ENCODE assay signal across 1 cellular context in the genomic region with DNA sequence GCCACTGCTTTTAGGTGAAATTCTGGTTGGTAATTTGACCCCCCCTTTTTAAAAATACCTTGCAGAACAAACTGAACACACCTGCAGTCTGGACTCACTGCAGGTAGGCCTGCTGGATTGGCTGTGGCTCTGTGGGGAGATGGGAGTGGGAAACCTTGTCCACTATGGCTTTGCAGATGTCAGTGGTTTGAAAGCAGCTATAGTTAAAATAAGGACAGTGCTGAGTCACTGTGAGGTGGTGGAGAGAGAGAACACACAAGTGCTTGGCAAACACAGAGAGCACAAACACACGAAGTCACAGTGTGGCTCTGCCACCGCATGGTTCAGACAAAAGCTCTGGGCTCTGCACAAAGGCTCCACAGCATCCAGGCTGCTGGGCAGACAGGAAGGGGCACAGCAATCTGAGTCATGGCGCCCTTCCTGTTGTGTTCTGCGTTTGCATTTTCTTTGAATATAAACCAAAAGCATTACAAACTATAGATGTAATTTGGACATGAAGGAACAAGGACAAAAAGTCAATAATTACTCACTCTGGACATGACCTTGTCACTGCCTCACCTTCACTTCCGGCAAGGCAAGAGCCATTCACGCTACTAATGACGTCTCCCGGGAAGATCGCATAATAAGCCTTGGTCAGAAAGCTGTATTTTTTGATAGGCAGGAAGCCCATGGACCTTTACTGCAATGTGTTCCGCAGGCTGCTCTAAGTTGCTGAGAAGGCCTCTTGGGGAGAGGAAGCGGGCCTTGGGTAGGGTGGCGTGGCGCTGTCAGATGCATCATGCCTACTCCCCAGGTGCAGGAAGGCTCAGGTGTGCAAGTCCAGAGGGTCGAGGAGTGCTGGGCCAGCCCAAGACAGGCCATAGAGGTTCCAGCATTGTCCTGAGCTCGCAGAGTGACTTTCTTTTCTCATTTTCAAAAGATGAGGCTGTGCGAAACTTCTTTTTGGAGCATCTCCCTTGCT.
A peak's percentile ranks its signal among the peaks of the same experiment; 100 is the strongest.
TF ChIP-seq lines count a peak whose summit lies in the region.

No MANE protein-coding gene starts in this region.

TF ChIP-seq in HepG2, 621 proteins besides CTCF, POLR2A, EP300 and RAD21 (continued from another document and continues in another):
- TF ChIP-seq, protein P1, sequence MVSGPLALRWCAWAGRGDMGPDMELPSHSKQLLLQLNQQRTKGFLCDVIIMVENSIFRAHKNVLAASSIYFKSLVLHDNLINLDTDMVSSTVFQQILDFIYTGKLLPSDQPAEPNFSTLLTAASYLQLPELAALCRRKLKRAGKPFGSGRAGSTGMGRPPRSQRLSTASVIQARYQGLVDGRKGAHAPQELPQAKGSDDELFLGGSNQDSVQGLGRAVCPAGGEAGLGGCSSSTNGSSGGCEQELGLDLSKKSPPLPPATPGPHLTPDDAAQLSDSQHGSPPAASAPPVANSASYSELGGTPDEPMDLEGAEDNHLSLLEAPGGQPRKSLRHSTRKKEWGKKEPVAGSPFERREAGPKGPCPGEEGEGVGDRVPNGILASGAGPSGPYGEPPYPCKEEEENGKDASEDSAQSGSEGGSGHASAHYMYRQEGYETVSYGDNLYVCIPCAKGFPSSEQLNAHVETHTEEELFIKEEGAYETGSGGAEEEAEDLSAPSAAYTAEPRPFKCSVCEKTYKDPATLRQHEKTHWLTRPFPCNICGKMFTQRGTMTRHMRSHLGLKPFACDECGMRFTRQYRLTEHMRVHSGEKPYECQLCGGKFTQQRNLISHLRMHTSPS (CRISPR knock-in tag; IDR thresholded peaks at IDR 0.05; ENCODE audit: low read depth), result peak; percentile 85; the same call in 1 of the 2 replicates
- TF ChIP-seq MIER3 (CRISPR knock-in tag; IDR thresholded peaks at IDR 0.05; ENCODE audit: borderline replicate concordance) (peak; percentile 82; the same call in 1 of the 2 replicates), AGO2 (optimal IDR thresholded peaks at IDR 0.05; ENCODE audit: low read depth, low read length) (no peak), MLLT10 (CRISPR knock-in tag; IDR thresholded peaks at IDR 0.05) (no peak), ZNF230 (CRISPR knock-in tag; IDR thresholded peaks at IDR 0.05) (0 out of 2 replicates have a peak, but pooled peaks have one; percentile 66), KLF11 (CRISPR knock-in tag; IDR thresholded peaks at IDR 0.05) (no peak), CBX5 (CRISPR knock-in tag; IDR thresholded peaks at IDR 0.05; ENCODE audit: borderline replicate concordance) (peak; percentile 66; the same call in 1 of the 2 replicates), ZNF530 (CRISPR knock-in tag; IDR thresholded peaks at IDR 0.05; ENCODE audit: low read depth) (no peak), KDM5A (IDR thresholded peaks at IDR 0.05; ENCODE audit: borderline replicate concordance, low read length) (no peak), HDAC2 (CRISPR knock-in tag; IDR thresholded peaks at IDR 0.05) (0 out of 2 replicates have a peak, but pooled peaks have one; percentile 31), ZNF788 (CRISPR knock-in tag; IDR thresholded peaks at IDR 0.05; ENCODE audit: borderline replicate concordance) (no peak; the same call in 1 of the 2 replicates), ZNF781 (CRISPR knock-in tag; IDR thresholded peaks at IDR 0.05; ENCODE audit: borderline replicate concordance, not compliant biosample characterization) (no peak), HOXA9 (CRISPR knock-in tag; IDR thresholded peaks at IDR 0.05; ENCODE audit: borderline replicate concordance) (no peak), ZBTB49 (CRISPR knock-in tag; IDR thresholded peaks at IDR 0.05; ENCODE audit: borderline replicate concordance) (no peak), CCAR2 (optimal IDR thresholded peaks at IDR 0.05; ENCODE audit: low read depth, low read length) (no peak), ZNF674 (CRISPR knock-in tag; IDR thresholded peaks at IDR 0.05; ENCODE audit: low read depth) (no peak), RARG (CRISPR knock-in tag; IDR thresholded peaks at IDR 0.05; ENCODE audit: low read depth) (no peak), ATF1 (CRISPR knock-in tag; IDR thresholded peaks at IDR 0.05) (peak; percentile 58; the same call in 1 of the 2 replicates), NR2F6 (IDR thresholded peaks at IDR 0.05) (peak; percentile 53), NR2F6 (CRISPR knock-in tag; IDR thresholded peaks at IDR 0.05) (peak; percentile 28; the same call in 1 of the 2 replicates), RORA (CRISPR knock-in tag; IDR thresholded peaks at IDR 0.05) (no peak), BRD4 (CRISPR knock-in tag; IDR thresholded peaks at IDR 0.05) (no peak), HNRNPH1 (optimal IDR thresholded peaks at IDR 0.05; ENCODE audit: low read depth, low read length) (no peak), PAWR (CRISPR knock-in tag; IDR thresholded peaks at IDR 0.05; ENCODE audit: borderline replicate concordance) (no peak), ZSCAN31 (CRISPR knock-in tag; IDR thresholded peaks at IDR 0.05; ENCODE audit: low read depth) (no peak), ZSCAN25 (CRISPR knock-in tag; IDR thresholded peaks at IDR 0.05) (peak; percentile 54; the same call in 1 of the 2 replicates), NFYB (CRISPR knock-in tag; IDR thresholded peaks at IDR 0.05) (no peak), KAT2B (IDR thresholded peaks at IDR 0.05; ENCODE audit: borderline replicate concordance, low read depth, low read length) (no peak), U2AF1 (optimal IDR thresholded peaks at IDR 0.05; ENCODE audit: low read depth, low read length) (no peak), ZNF18 (CRISPR knock-in tag; IDR thresholded peaks at IDR 0.05; ENCODE audit: insufficient replicate concordance) (no peak), ZNF749 (CRISPR knock-in tag; IDR thresholded peaks at IDR 0.05; ENCODE audit: borderline replicate concordance) (no peak), CCDC6 (CRISPR knock-in tag; IDR thresholded peaks at IDR 0.05) (0 out of 2 replicates have a peak, but pooled peaks have one; percentile 40)
- TF ChIP-seq, protein P2, sequence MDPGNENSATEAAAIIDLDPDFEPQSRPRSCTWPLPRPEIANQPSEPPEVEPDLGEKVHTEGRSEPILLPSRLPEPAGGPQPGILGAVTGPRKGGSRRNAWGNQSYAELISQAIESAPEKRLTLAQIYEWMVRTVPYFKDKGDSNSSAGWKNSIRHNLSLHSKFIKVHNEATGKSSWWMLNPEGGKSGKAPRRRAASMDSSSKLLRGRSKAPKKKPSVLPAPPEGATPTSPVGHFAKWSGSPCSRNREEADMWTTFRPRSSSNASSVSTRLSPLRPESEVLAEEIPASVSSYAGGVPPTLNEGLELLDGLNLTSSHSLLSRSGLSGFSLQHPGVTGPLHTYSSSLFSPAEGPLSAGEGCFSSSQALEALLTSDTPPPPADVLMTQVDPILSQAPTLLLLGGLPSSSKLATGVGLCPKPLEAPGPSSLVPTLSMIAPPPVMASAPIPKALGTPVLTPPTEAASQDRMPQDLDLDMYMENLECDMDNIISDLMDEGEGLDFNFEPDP (CRISPR knock-in tag; conservative IDR thresholded peaks at IDR 0.05), result no peak
- TF ChIP-seq, protein P3, sequence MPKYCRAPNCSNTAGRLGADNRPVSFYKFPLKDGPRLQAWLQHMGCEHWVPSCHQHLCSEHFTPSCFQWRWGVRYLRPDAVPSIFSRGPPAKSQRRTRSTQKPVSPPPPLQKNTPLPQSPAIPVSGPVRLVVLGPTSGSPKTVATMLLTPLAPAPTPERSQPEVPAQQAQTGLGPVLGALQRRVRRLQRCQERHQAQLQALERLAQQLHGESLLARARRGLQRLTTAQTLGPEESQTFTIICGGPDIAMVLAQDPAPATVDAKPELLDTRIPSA (CRISPR knock-in tag; IDR thresholded peaks at IDR 0.05; ENCODE audit: borderline replicate concordance), result no peak
- TF ChIP-seq, protein P4, sequence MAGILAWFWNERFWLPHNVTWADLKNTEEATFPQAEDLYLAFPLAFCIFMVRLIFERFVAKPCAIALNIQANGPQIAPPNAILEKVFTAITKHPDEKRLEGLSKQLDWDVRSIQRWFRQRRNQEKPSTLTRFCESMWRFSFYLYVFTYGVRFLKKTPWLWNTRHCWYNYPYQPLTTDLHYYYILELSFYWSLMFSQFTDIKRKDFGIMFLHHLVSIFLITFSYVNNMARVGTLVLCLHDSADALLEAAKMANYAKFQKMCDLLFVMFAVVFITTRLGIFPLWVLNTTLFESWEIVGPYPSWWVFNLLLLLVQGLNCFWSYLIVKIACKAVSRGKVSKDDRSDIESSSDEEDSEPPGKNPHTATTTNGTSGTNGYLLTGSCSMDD (CRISPR knock-in tag; IDR thresholded peaks at IDR 0.05), result no peak
- TF ChIP-seq, protein P5, sequence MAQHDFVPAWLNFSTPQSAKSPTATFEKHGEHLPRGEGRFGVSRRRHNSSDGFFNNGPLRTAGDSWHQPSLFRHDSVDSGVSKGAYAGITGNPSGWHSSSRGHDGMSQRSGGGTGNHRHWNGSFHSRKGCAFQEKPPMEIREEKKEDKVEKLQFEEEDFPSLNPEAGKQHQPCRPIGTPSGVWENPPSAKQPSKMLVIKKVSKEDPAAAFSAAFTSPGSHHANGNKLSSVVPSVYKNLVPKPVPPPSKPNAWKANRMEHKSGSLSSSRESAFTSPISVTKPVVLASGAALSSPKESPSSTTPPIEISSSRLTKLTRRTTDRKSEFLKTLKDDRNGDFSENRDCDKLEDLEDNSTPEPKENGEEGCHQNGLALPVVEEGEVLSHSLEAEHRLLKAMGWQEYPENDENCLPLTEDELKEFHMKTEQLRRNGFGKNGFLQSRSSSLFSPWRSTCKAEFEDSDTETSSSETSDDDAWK (CRISPR knock-in tag; IDR thresholded peaks at IDR 0.05), result no peak
- TF ChIP-seq, protein P6, sequence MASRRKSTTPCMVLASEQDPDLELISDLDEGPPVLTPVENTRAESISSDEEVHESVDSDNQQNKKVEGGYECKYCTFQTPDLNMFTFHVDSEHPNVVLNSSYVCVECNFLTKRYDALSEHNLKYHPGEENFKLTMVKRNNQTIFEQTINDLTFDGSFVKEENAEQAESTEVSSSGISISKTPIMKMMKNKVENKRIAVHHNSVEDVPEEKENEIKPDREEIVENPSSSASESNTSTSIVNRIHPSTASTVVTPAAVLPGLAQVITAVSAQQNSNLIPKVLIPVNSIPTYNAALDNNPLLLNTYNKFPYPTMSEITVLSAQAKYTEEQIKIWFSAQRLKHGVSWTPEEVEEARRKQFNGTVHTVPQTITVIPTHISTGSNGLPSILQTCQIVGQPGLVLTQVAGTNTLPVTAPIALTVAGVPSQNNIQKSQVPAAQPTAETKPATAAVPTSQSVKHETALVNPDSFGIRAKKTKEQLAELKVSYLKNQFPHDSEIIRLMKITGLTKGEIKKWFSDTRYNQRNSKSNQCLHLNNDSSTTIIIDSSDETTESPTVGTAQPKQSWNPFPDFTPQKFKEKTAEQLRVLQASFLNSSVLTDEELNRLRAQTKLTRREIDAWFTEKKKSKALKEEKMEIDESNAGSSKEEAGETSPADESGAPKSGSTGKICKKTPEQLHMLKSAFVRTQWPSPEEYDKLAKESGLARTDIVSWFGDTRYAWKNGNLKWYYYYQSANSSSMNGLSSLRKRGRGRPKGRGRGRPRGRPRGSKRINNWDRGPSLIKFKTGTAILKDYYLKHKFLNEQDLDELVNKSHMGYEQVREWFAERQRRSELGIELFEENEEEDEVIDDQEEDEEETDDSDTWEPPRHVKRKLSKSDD (CRISPR knock-in tag; IDR thresholded peaks at IDR 0.05; ENCODE audit: low read depth), result peak; percentile 78; the same call in 1 of the 2 replicates
- TF ChIP-seq, protein P7, sequence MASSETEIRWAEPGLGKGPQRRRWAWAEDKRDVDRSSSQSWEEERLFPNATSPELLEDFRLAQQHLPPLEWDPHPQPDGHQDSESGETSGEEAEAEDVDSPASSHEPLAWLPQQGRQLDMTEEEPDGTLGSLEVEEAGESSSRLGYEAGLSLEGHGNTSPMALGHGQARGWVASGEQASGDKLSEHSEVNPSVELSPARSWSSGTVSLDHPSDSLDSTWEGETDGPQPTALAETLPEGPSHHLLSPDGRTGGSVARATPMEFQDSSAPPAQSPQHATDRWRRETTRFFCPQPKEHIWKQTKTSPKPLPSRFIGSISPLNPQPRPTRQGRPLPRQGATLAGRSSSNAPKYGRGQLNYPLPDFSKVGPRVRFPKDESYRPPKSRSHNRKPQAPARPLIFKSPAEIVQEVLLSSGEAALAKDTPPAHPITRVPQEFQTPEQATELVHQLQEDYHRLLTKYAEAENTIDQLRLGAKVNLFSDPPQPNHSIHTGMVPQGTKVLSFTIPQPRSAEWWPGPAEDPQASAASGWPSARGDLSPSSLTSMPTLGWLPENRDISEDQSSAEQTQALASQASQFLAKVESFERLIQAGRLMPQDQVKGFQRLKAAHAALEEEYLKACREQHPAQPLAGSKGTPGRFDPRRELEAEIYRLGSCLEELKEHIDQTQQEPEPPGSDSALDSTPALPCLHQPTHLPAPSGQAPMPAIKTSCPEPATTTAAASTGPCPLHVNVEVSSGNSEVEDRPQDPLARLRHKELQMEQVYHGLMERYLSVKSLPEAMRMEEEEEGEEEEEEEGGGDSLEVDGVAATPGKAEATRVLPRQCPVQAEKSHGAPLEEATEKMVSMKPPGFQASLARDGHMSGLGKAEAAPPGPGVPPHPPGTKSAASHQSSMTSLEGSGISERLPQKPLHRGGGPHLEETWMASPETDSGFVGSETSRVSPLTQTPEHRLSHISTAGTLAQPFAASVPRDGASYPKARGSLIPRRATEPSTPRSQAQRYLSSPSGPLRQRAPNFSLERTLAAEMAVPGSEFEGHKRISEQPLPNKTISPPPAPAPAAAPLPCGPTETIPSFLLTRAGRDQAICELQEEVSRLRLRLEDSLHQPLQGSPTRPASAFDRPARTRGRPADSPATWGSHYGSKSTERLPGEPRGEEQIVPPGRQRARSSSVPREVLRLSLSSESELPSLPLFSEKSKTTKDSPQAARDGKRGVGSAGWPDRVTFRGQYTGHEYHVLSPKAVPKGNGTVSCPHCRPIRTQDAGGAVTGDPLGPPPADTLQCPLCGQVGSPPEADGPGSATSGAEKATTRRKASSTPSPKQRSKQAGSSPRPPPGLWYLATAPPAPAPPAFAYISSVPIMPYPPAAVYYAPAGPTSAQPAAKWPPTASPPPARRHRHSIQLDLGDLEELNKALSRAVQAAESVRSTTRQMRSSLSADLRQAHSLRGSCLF (CRISPR knock-in tag; IDR thresholded peaks at IDR 0.05; ENCODE audit: borderline replicate concordance), result no peak
